ENCODE assay signal across 11 cellular contexts in the genomic region with DNA sequence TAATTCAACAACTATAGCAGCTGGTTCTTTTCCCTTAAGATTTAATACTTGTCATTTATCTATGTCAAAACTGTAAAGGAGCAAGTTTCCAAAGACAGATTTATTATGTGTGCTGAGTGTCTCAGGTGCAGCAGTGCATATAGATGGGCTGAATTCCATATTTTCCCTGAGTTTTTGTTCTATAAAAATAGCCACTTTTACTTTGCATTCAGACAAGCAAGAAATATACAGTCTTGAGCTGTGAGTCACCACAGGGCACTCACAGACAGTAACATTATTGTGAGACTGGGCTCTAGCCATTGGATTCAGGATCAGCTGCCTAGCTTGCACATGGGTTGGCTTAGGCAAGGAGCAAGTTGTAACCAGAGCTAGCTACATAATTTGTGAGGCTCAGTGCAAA.
A peak's percentile ranks its signal among the peaks of the same experiment; 100 is the strongest.
DNase-seq lines count a peak whose midpoint lies in the region; ATAC-seq and TF ChIP-seq lines count a peak whose summit lies in the region.
"Had no signal": no experiment of that assay in that cellular context is flagged by ENCODE, and none has a peak within 500 bp of the region (broad histone marks: within the 10 kb centered on the region; RNA-seq: fewer than 3 reads in every experiment).

No MANE protein-coding gene starts in this region.

- H3F3A ChIP-seq in GM23338 (replicated peaks; ENCODE audit: low read depth): no peaks in the 10 kb centered on the region

- H3K4me1 Mint-ChIP-seq in activated CD4-positive, alpha-beta T cell treated with anti-CD3 and anti-CD28 coated beads, Interleukin-2, amount 10 ng/mL, durations not matched to agents 24 days and 14 days: no peaks in the 10 kb centered on the region
- peaks cover 6% of the 10 kb centered on the region for H3K4me1 Mint-ChIP-seq in GM23338
- H3K4me1 Mint-ChIP-seq in nephron progenitor cell: peaks cover 40% of the 10 kb centered on the region
- H3K4me1 Mint-ChIP-seq: T-cell had no signal

- no peaks in the 10 kb centered on the region for H3K79me2 ChIP-seq in GM23338 (replicated peaks; ENCODE audit: insufficient read depth)

- TF ChIP-seq CTCF in GM23338 (conservative IDR thresholded peaks at IDR 0.05; ENCODE audit: low read depth in 2 of 2): no peak
- no peak for TF ChIP-seq CTCF in nephron progenitor cell (IDR thresholded peaks at IDR 0.05)

- no peak overlapping the region for H3K4me3 ChIP-seq in stomach smooth muscle (ENCODE audit: low read length in 2 of 2)
- no peak overlapping the region for H3K4me3 ChIP-seq in GM23338
- H3K4me3 ChIP-seq: skin epidermis had no signal

- H2AFZ ChIP-seq in GM23338: no peak overlapping the region

- H3K36me3 Mint-ChIP-seq in activated CD4-positive, alpha-beta T cell treated with anti-CD3 and anti-CD28 coated beads, Interleukin-2, amount 10 ng/mL, durations not matched to agents 24 days and 14 days (ENCODE audit: low read depth): no peaks in the 10 kb centered on the region
- H3K36me3 Mint-ChIP-seq in GM23338 (ENCODE audit: low read depth) (no peaks in the 10 kb centered on the region), nephron progenitor cell (ENCODE audit: low read depth) (no peaks in the 10 kb centered on the region)
- H3K36me3 Mint-ChIP-seq: T-cell had no signal

- H3K9me3 ChIP-seq in stomach smooth muscle (ENCODE audit: control insufficient read depth in 2 of 2, low read length in 2 of 2): no peaks in the 10 kb centered on the region

- H3K36me3 ChIP-seq in stomach smooth muscle (ENCODE audit: control insufficient read depth in 2 of 2, insufficient read depth in 2 of 2, low read length in 2 of 2) (no peaks in the 10 kb centered on the region), GM23338 (ENCODE audit: insufficient read depth) (no peaks in the 10 kb centered on the region)

- H3K27me3 ChIP-seq in stomach smooth muscle (ENCODE audit: control insufficient read depth in 1 of 2, insufficient read depth in 2 of 2, low read length in 2 of 2): no peaks in the 10 kb centered on the region
- H3K27me3 ChIP-seq in GM23338 (ENCODE audit: insufficient read depth): no peaks in the 10 kb centered on the region

- intact Hi-C loops in activated CD4-positive, alpha-beta T cell treated with anti-CD3 and anti-CD28 coated beads, Interleukin-2, amount 10 ng/mL, durations not matched to agents 24 days and 14 days (cut with micrococcal nuclease): no loop called here

- no peak overlapping the region for H3K9ac ChIP-seq in stomach smooth muscle (ENCODE audit: low read length in 2 of 2)

- peaks cover 14% of the 10 kb centered on the region for H3K27me3 Mint-ChIP-seq in activated CD4-positive, alpha-beta T cell treated with anti-CD3 and anti-CD28 coated beads, Interleukin-2, amount 10 ng/mL, durations not matched to agents 24 days and 14 days
- H3K27me3 Mint-ChIP-seq in GM23338 (ENCODE audit: insufficient read depth, low read depth, poor library complexity) (peaks cover 5% of the 10 kb centered on the region), nephron progenitor cell (ENCODE audit: low read depth, poor library complexity) (peaks cover 4% of the 10 kb centered on the region)

- no peak overlapping the region for H3K4me2 ChIP-seq in GM23338

- no peak for ATAC-seq in HG02938 (IDR thresholded peaks at IDR 0.05; ENCODE audit: unreplicated experiment)
- no peak for ATAC-seq in GM23338
- ATAC-seq: T-cell had no signal

- no peaks in the 10 kb centered on the region for H3K9me2 ChIP-seq in GM23338 (ENCODE audit: insufficient read depth)

- DNase-seq in HCEC 1CT: peak; percentile 27
- DNase-seq in amniotic epithelial cell (ENCODE audit: low read depth): peak; percentile 48
- peak; percentile 60 for DNase-seq in iPS-NIHi11 (ENCODE audit: low spot score)
- no peak for DNase-seq in activated CD4-positive, alpha-beta T cell treated with anti-CD3 and anti-CD28 coated beads, Interleukin-2, amount 10 ng/mL, durations not matched to agents 24 days and 14 days
- DNase-seq in GM23338 (ENCODE audit: low spot score): no peak
- DNase-seq in nephron progenitor cell: no peak
- DNase-seq: T-cell had no signal

- peak overlapping the region; percentile 19 for H3K27ac ChIP-seq in stomach smooth muscle (ENCODE audit: low read length)
- H3K27ac ChIP-seq in GM23338 (ENCODE audit: low read depth): no peak overlapping the region

- peaks cover 19% of the 10 kb centered on the region for H3K4me1 ChIP-seq in stomach smooth muscle (ENCODE audit: control insufficient read depth, insufficient read depth, low read length)
- no peaks in the 10 kb centered on the region for H3K4me1 ChIP-seq in GM23338 (ENCODE audit: insufficient read depth)

- H4K20me1 ChIP-seq in GM23338 (replicated peaks; ENCODE audit: insufficient read depth): no peaks in the 10 kb centered on the region

- H3K4me3 Mint-ChIP-seq in activated CD4-positive, alpha-beta T cell treated with anti-CD3 and anti-CD28 coated beads, Interleukin-2, amount 10 ng/mL, durations not matched to agents 24 days and 14 days: no peak overlapping the region
- H3K4me3 Mint-ChIP-seq in GM23338: no peak overlapping the region
- H3K4me3 Mint-ChIP-seq in nephron progenitor cell: no peak overlapping the region
- H3K4me3 Mint-ChIP-seq: activated T-helper 1 cell treated with anti-CD3 and anti-CD28 coated beads, Interleukin-12 subunit alpha, Interleukin-12 subunit beta, Interleukin-2, Interleukin-4 antibody, amounts not matched to agents 30 ng/mL and 10 ng/mL and 1 ng/mL, durations not matched to agents 14 hours and 24 hours and 36 hours; T-cell had no signal

- H3K27ac Mint-ChIP-seq in activated CD4-positive, alpha-beta T cell treated with anti-CD3 and anti-CD28 coated beads, Interleukin-2, amount 10 ng/mL, durations not matched to agents 24 days and 14 days: no peak overlapping the region
- H3K27ac Mint-ChIP-seq in GM23338 (no peak overlapping the region), nephron progenitor cell (no peak overlapping the region)
- H3K27ac Mint-ChIP-seq: activated T-helper 1 cell treated with anti-CD3 and anti-CD28 coated beads, Interleukin-12 subunit alpha, Interleukin-12 subunit beta, Interleukin-2, Interleukin-4 antibody, amounts not matched to agents 30 ng/mL and 10 ng/mL and 1 ng/mL, durations not matched to agents 14 hours and 24 hours and 36 hours; T-cell had no signal

- H3K9me3 Mint-ChIP-seq in activated CD4-positive, alpha-beta T cell treated with anti-CD3 and anti-CD28 coated beads, Interleukin-2, amount 10 ng/mL, durations not matched to agents 24 days and 14 days: no peaks in the 10 kb centered on the region
- H3K9me3 Mint-ChIP-seq in GM23338 (no peaks in the 10 kb centered on the region), nephron progenitor cell (peaks cover 3% of the 10 kb centered on the region)
- H3K9me3 Mint-ChIP-seq: activated T-helper 1 cell treated with anti-CD3 and anti-CD28 coated beads, Interleukin-12 subunit alpha, Interleukin-12 subunit beta, Interleukin-2, Interleukin-4 antibody, amounts not matched to agents 30 ng/mL and 10 ng/mL and 1 ng/mL, durations not matched to agents 14 hours and 24 hours and 36 hours; T-cell had no signal

TF ChIP-seq in GM23338, 12 proteins besides CTCF, POLR2A, EP300 and RAD21:
- no peak for TF ChIP-seq CREB1 (CRISPR knock-in tag; IDR thresholded peaks at IDR 0.05; ENCODE audit: low read depth)
- TF ChIP-seq, protein P1, sequence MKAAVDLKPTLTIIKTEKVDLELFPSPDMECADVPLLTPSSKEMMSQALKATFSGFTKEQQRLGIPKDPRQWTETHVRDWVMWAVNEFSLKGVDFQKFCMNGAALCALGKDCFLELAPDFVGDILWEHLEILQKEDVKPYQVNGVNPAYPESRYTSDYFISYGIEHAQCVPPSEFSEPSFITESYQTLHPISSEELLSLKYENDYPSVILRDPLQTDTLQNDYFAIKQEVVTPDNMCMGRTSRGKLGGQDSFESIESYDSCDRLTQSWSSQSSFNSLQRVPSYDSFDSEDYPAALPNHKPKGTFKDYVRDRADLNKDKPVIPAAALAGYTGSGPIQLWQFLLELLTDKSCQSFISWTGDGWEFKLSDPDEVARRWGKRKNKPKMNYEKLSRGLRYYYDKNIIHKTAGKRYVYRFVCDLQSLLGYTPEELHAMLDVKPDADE (IDR thresholded peaks at IDR 0.05): no peak
- no peak for TF ChIP-seq STAT1 (IDR thresholded peaks at IDR 0.05; ENCODE audit: unreplicated experiment)
- TF ChIP-seq ZNF331 (CRISPR knock-in tag; IDR thresholded peaks at IDR 0.05; ENCODE audit: low read depth): no peak

Comparison
In these comparisons a context has a peak if more than half of its experiments do, and no peak if none do; other contexts are left out.
1. DNase-seq: peak in HCEC 1CT (single experiment), amniotic epithelial cell (single experiment) and iPS-NIHi11 (single experiment); none in activated CD4-positive, alpha-beta T cell treated with anti-CD3 and anti-CD28 coated beads, Interleukin-2, amount 10 ng/mL, durations not matched to agents 24 days and 14 days (single experiment), GM23338 (single experiment) and nephron progenitor cell (single experiment).